ENCODE assay signal across 23 cellular contexts in genomic region chr20:34691838-34692237, GRCh38. TPM values are rescaled to one million over a fixed set of nuclear protein-coding genes. Genes with fewer than 3 reads are reported as not detected.
A peak's percentile ranks its signal among the peaks of the same experiment; 100 is the strongest.
DNase-seq lines count a peak whose midpoint lies in the region; ATAC-seq, FAIRE-seq and TF ChIP-seq lines count a peak whose summit lies in the region.
"Had no signal": no experiment of that assay in that cellular context is flagged by ENCODE, and none has a peak within 500 bp of the region (broad histone marks: within the 10 kb centered on the region; RNA-seq: fewer than 3 reads in every experiment).

No MANE protein-coding gene starts in this region.

- DNase-seq in GM23338 (ENCODE audit: low spot score) (no peak), RWPE1 (ENCODE audit: low spot score) (peak; percentile 58), bronchial epithelial cell (ENCODE audit: low read depth) (peak; percentile 50), keratinocyte (ENCODE audit: low read depth, low spot score) (no peak), iPS-NIHi11 (ENCODE audit: low spot score) (no peak), PC-9 (no peak)
- DNase-seq: AML-193; Calu3; CD4-positive, alpha-beta T cell; CD8-positive, alpha-beta T cell; DMS79 treated with DMSO at 0.1 percent for 48 hours; GF-D8 had no signal

- H3K9me3 ChIP-seq in keratinocyte (ENCODE audit: control insufficient read depth, low read depth, low read length): no peaks in the 10 kb centered on the region
- H3K9me3 ChIP-seq in PC-9 (ENCODE audit: insufficient read depth, low read depth): no peaks in the 10 kb centered on the region
- H3K9me3 ChIP-seq: A549; BLaER1 treated with 17β-estradiol and CSF1 and Interleukin-3, amounts not matched to agents 10 nM and 100 nM; Caco-2 had no signal

- H3K36me3 ChIP-seq in GM23338 (ENCODE audit: insufficient read depth) (no peaks in the 10 kb centered on the region), bronchial epithelial cell (ENCODE audit: control insufficient read depth, insufficient read depth, low read length) (no peaks in the 10 kb centered on the region), keratinocyte (ENCODE audit: control insufficient read depth in 2 of 2, extremely low read depth in 1 of 2, insufficient read depth in 2 of 2, low read length in 2 of 2) (no peaks in the 10 kb centered on the region), PC-9 (ENCODE audit: low read depth) (no peaks in the 10 kb centered on the region)
- H3K36me3 ChIP-seq: BLaER1 treated with 17β-estradiol and CSF1 and Interleukin-3, amounts not matched to agents 10 nM and 100 nM had no signal

- H3K4me2 ChIP-seq in GM23338: no peak overlapping the region
- H3K4me2 ChIP-seq in keratinocyte (ENCODE audit: control insufficient read depth, extremely low read depth, insufficient read depth, low read depth, low read length): no peak overlapping the region
- no peak overlapping the region for H3K4me2 ChIP-seq in PC-9
- H3K4me2 ChIP-seq: A549; BLaER1 treated with 17β-estradiol and CSF1 and Interleukin-3, amounts not matched to agents 10 nM and 100 nM had no signal

- intact Hi-C loops in PC-9 (cut with micrococcal nuclease; ENCODE audit: unreplicated experiment): no loop called here

- H3K4me3 ChIP-seq in GM23338 (no peak overlapping the region), bronchial epithelial cell (ENCODE audit: low read depth, low read length) (no peak overlapping the region), keratinocyte (ENCODE audit: control insufficient read depth in 2 of 3, extremely low read depth in 1 of 3, insufficient read depth in 2 of 3, low read depth in 1 of 3, low read length in 3 of 3) (no peak overlapping the region), PC-9 (no peak overlapping the region)
- H3K4me3 ChIP-seq: A549; BLaER1 treated with 17β-estradiol and CSF1 and Interleukin-3, amounts not matched to agents 10 nM and 100 nM had no signal

- no peaks in the 10 kb centered on the region for H3K9me2 ChIP-seq in GM23338 (ENCODE audit: insufficient read depth)
- H3K9me2 ChIP-seq in PC-9 (ENCODE audit: insufficient read depth): no peaks in the 10 kb centered on the region

- no peaks in the 10 kb centered on the region for H3F3A ChIP-seq in GM23338 (replicated peaks; ENCODE audit: low read depth)
- peaks cover 10% of the 10 kb centered on the region; the same call in 1 of the 2 replicates for H3F3A ChIP-seq in PC-9 (ENCODE audit: insufficient read depth, low read depth)

- H4K20me1 ChIP-seq in GM23338 (replicated peaks; ENCODE audit: insufficient read depth) (no peaks in the 10 kb centered on the region), keratinocyte (ENCODE audit: control insufficient read depth, extremely low read depth, insufficient read depth, low read length) (no peaks in the 10 kb centered on the region), PC-9 (ENCODE audit: insufficient read depth) (no peaks in the 10 kb centered on the region)
- H4K20me1 ChIP-seq: BLaER1 treated with 17β-estradiol and CSF1 and Interleukin-3, amounts not matched to agents 10 nM and 100 nM had no signal

- ATAC-seq in GM23338 (no peak), GM21737 (IDR thresholded peaks at IDR 0.05; ENCODE audit: unreplicated experiment) (no peak)
- ATAC-seq: A549; CD8-positive, alpha-beta T cell had no signal

- no peak overlapping the region for H3K27ac ChIP-seq in GM23338 (ENCODE audit: low read depth)
- H3K27ac ChIP-seq in RWPE1: no peak overlapping the region
- H3K27ac ChIP-seq in keratinocyte (ENCODE audit: control insufficient read depth, insufficient read depth, low read length): no peak overlapping the region
- no peak overlapping the region for H3K27ac ChIP-seq in PC-9
- H3K27ac ChIP-seq: 22Rv1; A549; BLaER1 treated with 17β-estradiol and CSF1 and Interleukin-3, amounts not matched to agents 10 nM and 100 nM; C4-2B had no signal

- FAIRE-seq in bronchial epithelial cell (lab: Jason Lieb, UNC): no peak
- FAIRE-seq in keratinocyte (lab: Jason Lieb, UNC): peak; percentile 56
- FAIRE-seq: A549, D721Med, G401.6, GM12891, GM19239 had no signal

- H3K79me2 ChIP-seq in GM23338 (replicated peaks; ENCODE audit: insufficient read depth): no peaks in the 10 kb centered on the region
- H3K79me2 ChIP-seq in keratinocyte (ENCODE audit: control insufficient read depth, insufficient read depth, low read length): no peaks in the 10 kb centered on the region
- no peaks in the 10 kb centered on the region for H3K79me2 ChIP-seq in PC-9 (ENCODE audit: low read depth)

- no TSS peak for BruUV-seq in PC-9 (replicated peaks; lab: Mats Ljungman, UMichigan)

- peaks cover 11% of the 10 kb centered on the region for H3K27me3 Mint-ChIP-seq in GM23338 (ENCODE audit: insufficient read depth, low read depth, poor library complexity)
- H3K27me3 Mint-ChIP-seq: B cell; CD4-positive, alpha-beta T cell had no signal

- no peaks in the 10 kb centered on the region for H3K9me3 Mint-ChIP-seq in GM23338
- H3K9me3 Mint-ChIP-seq: CD4-positive, alpha-beta T cell; CD8-positive, alpha-beta T cell had no signal

- H3K9ac ChIP-seq in keratinocyte (ENCODE audit: control insufficient read depth, extremely low read depth, insufficient read depth, low read length): no peak overlapping the region
- H3K9ac ChIP-seq: BLaER1 treated with 17β-estradiol and CSF1 and Interleukin-3, amounts not matched to agents 10 nM and 100 nM had no signal

- POLR2A ChIA-PET in RWPE1 (lab: Yijun Ruan, JAX; ENCODE audit: low non-redundant PET) (no interaction called here), PC-9 (lab: Charles Lee; ENCODE audit: unreplicated experiment) (no interaction called here)

- CTCF ChIA-PET in RWPE1 (lab: Yijun Ruan, JAX): interaction anchor here (1.0 kb wide), 1 partner anchor 19 kb away, joined by 3 read pairs; no protein-coding TSS in a partner anchor
- CTCF ChIA-PET in PC-9 (lab: Charles Lee): no interaction called here

- H3K27me3 ChIP-seq in GM23338 (ENCODE audit: insufficient read depth) (no peaks in the 10 kb centered on the region), bronchial epithelial cell (ENCODE audit: control insufficient read depth, insufficient read depth, low read length) (no peaks in the 10 kb centered on the region), keratinocyte (ENCODE audit: control insufficient read depth, extremely low read depth, insufficient read depth, low read length) (no peaks in the 10 kb centered on the region), PC-9 (ENCODE audit: insufficient read depth, low read depth) (no peaks in the 10 kb centered on the region)
- H3K27me3 ChIP-seq: BLaER1 treated with 17β-estradiol and CSF1 and Interleukin-3, amounts not matched to agents 10 nM and 100 nM had no signal

- H3K4me1 ChIP-seq in GM23338 (ENCODE audit: insufficient read depth) (no peaks in the 10 kb centered on the region), keratinocyte (ENCODE audit: control insufficient read depth, extremely low read depth, insufficient read depth, low read length) (peaks cover 4% of the 10 kb centered on the region), PC-9 (replicated peaks; ENCODE audit: insufficient read depth) (no peaks in the 10 kb centered on the region; the same call in 1 of the 2 replicates)
- H3K4me1 ChIP-seq: Caco-2 had no signal

- no peaks in the 10 kb centered on the region for H3K36me3 Mint-ChIP-seq in GM23338 (ENCODE audit: low read depth)
- H3K36me3 Mint-ChIP-seq: CD8-positive, alpha-beta T cell had no signal

- dilution Hi-C loops in keratinocyte (cut with MboI; ENCODE audit: extremely low pct_ligation_motif_present, low sequenced_read_pairs): no loop called here

- H3K4me3 Mint-ChIP-seq in GM23338: no peak overlapping the region
- H3K4me3 Mint-ChIP-seq: B cell; CD4-positive, alpha-beta T cell; CD8-positive, alpha-beta T cell had no signal

- H3K4me1 Mint-ChIP-seq in GM23338: no peaks in the 10 kb centered on the region
- H3K4me1 Mint-ChIP-seq: B cell had no signal

- H2AFZ ChIP-seq in GM23338: 0 out of 2 replicates have a peak overlapping the region, but pooled peaks have one; percentile 32
- no peak overlapping the region for H2AFZ ChIP-seq in keratinocyte (ENCODE audit: control insufficient read depth, low read length)
- H2AFZ ChIP-seq in PC-9: no peak overlapping the region

- H3K27ac Mint-ChIP-seq in GM23338: no peak overlapping the region
- H3K27ac Mint-ChIP-seq: B cell; CD4-positive, alpha-beta T cell; CD8-positive, alpha-beta T cell had no signal

- TF ChIP-seq CTCF in GM23338 (conservative IDR thresholded peaks at IDR 0.05; ENCODE audit: low read depth in 2 of 2) (no peak), RWPE1 (conservative IDR thresholded peaks at IDR 0.05; ENCODE audit: low read depth) (no peak), bronchial epithelial cell (IDR thresholded peaks at IDR 0.05; ENCODE audit: insufficient read depth, low read length, severe bottlenecking) (no peak), keratinocyte (optimal IDR thresholded peaks at IDR 0.05 in 1 of 3, IDR thresholded peaks at IDR 0.05 in 1 of 3, conservative IDR thresholded peaks at IDR 0.05 in 1 of 3; ENCODE audit: extremely low read depth in 1 of 3, insufficient read depth in 2 of 3, low read length in 3 of 3) (no peak), PC-9 (conservative IDR thresholded peaks at IDR 0.05) (no peak)

- no peaks in the 10 kb centered on the region for H3K9me1 ChIP-seq in keratinocyte (ENCODE audit: control insufficient read depth, extremely low read depth, insufficient read depth, low read length)

RNA-seq across cellular contexts. Expression of gene TP53INP2, which starts 12.3 kb away (rescaled TPM):
- total RNA-seq in GM23338 (2014; rRNA removed; shearing (Covaris generic)): 3.3 and 3.8 TPM in 2 replicates
- polyA plus RNA-seq in GM23338 (2016; fragmentation: Nextera tagmentation; extraction: Ambion mirVana): 2.4 and 2.7 TPM in 2 replicates
- total RNA-seq in bronchial epithelial cell: 0.53 and 2.8 TPM in 2 replicates
- 0.70 to 2.6 TPM (median 1.0 TPM) in 3 replicates for polyA plus RNA-seq in keratinocyte
- 1.1 TPM for polyA plus RNA-seq in keratinocyte (2011; ENCODE audit: low read depth)
- polyA plus RNA-seq in keratinocyte (2011; cell fraction: cytosol; rRNA removed): 2.3 and 2.8 TPM in 2 replicates
- polyA plus RNA-seq in keratinocyte (2011; cell fraction: nucleus; rRNA removed): 7.3 and 7.5 TPM in 2 replicates
- polyA plus RNA-seq in keratinocyte (2012; ENCODE audit: low replicate concordance): 4.1 and 5.0 TPM in 2 replicates
- polyA minus RNA-seq in keratinocyte: 1.3 to 6.2 TPM (median 1.7 TPM) in 3 replicates
- polyA minus RNA-seq in keratinocyte (2011; cell fraction: cytosol; rRNA and poly(A)+ RNA removed): 2.3 TPM
- 2.6 and 3.6 TPM in 2 replicates for polyA minus RNA-seq in keratinocyte (2011; cell fraction: nucleus; rRNA and poly(A)+ RNA removed)
- total RNA-seq in PC-9 (2021): 4.4 and 4.9 TPM in 2 replicates

RNA-seq across cellular contexts. Expression of gene PIGU, which starts 14.9 kb away (rescaled TPM):
- 28.9 and 31.3 TPM in 2 replicates for total RNA-seq in GM23338 (2014; rRNA removed; shearing (Covaris generic))
- 22.4 and 24.3 TPM in 2 replicates for polyA plus RNA-seq in GM23338 (2016; fragmentation: Nextera tagmentation; extraction: Ambion mirVana)
- 5.5 TPM in 2 replicates for total RNA-seq in bronchial epithelial cell
- 33.6 to 48.0 TPM (median 39.0 TPM) in 3 replicates for polyA plus RNA-seq in keratinocyte
- polyA plus RNA-seq in keratinocyte (2011; ENCODE audit: low read depth): 5.7 TPM
- 18.5 and 39.1 TPM in 2 replicates for polyA plus RNA-seq in keratinocyte (2011; cell fraction: cytosol; rRNA removed)
- polyA plus RNA-seq in keratinocyte (2011; cell fraction: nucleus; rRNA removed): 59.2 and 66.1 TPM in 2 replicates
- polyA plus RNA-seq in keratinocyte (2012; ENCODE audit: low replicate concordance): 9.7 and 14.0 TPM in 2 replicates
- polyA minus RNA-seq in keratinocyte: 20.9 to 35.4 TPM (median 33.6 TPM) in 3 replicates
- 13.0 TPM for polyA minus RNA-seq in keratinocyte (2011; cell fraction: cytosol; rRNA and poly(A)+ RNA removed)
- polyA minus RNA-seq in keratinocyte (2011; cell fraction: nucleus; rRNA and poly(A)+ RNA removed): 19.5 and 31.1 TPM in 2 replicates
- total RNA-seq in PC-9 (2021): 20.9 and 25.0 TPM in 2 replicates

Comparison
In these comparisons a context has a peak if more than half of its experiments do, and no peak if none do; other contexts are left out.
1. DNase-seq: peak in RWPE1 (single experiment) and bronchial epithelial cell (single experiment); none in GM23338 (single experiment), keratinocyte (single experiment), iPS-NIHi11 (single experiment) and PC-9 (0 of 2).